ENCODE assay signal across 25 cellular contexts in the genomic region with DNA sequence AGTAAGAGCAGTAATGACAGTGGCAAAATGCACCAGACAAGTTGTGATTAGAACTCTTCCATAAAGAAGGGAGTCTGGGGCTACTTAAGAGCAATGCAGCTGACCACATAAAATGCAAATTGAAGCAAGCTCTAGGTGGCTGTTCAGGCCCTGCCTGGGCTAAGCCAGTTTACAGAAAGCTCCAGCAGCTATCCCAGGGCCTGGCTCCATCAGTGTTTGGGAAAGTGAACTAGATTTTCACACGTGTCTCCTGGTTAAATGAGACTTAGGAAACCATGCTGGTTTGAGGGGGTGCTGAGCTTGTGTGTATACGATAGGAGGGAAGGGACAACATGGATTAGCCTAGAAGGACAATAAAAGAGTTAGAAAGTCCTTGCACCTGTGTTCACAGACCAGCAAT. TPM values are rescaled to one million over a fixed set of nuclear protein-coding genes. Genes with fewer than 3 reads are reported as not detected.
DNase-seq lines count a peak whose midpoint lies in the region; ATAC-seq, FAIRE-seq and TF ChIP-seq lines count a peak whose summit lies in the region.
"Had no signal": no experiment of that assay in that cellular context is flagged by ENCODE, and none has a peak within 500 bp of the region (broad histone marks: within the 10 kb centered on the region; RNA-seq: fewer than 3 reads in every experiment).

No MANE protein-coding gene starts in this region.

- intact Hi-C loops in CD8-positive, alpha-beta T cell (cut with DNase I, micrococcal nuclease) = loop anchor here (10.0 kb wide), 2 partner anchors 92 to 898 kb away; partner anchors contain the start of gene PRKAR1A (in 1 of the 2)
- intact Hi-C loops in OCI-LY7 (cut with micrococcal nuclease; ENCODE audit: unreplicated experiment) (loop anchor here (10.0 kb wide), 1 partner anchor 752 kb away; the partner anchor contains the start of gene KCNJ2), stomach (cut with DNase I; ENCODE audit: low total_unique reads) (no loop called here)

- peaks cover 9% of the 10 kb centered on the region; the same call in 1 of the 2 replicates for H3K23me2 ChIP-seq in H1 (ENCODE audit: low read depth, low read length)

- H3K14ac ChIP-seq in H1 (ENCODE audit: insufficient read length) (no peak overlapping the region), neuronal stem cell (ENCODE audit: low read length) (no peak overlapping the region)

- CTCF ChIA-PET in CD8-positive, alpha-beta T cell (lab: Charles Lee) = interaction anchor here (1.0 to 1.4 kb wide), 2 partner anchors 11 to 17 kb away, joined by 4 to 6 read pairs; no protein-coding TSS in a partner anchor
- CTCF ChIA-PET in OCI-LY7 (lab: Charles Lee; ENCODE audit: unreplicated experiment) (interaction anchor here (1.6 kb wide), 1 partner anchor 17 kb away, joined by 11 read pairs; no protein-coding TSS in a partner anchor), H1 (lab: Charles Lee; ENCODE audit: partially characterized antibody) (interaction anchor here (0.9 to 1.8 kb wide), 8 partner anchors 12 to 755 kb away, joined by 3 to 6 read pairs (median 4); no protein-coding TSS in a partner anchor)

- H3K79me2 ChIP-seq in OCI-LY7 (ENCODE audit: insufficient read depth, low read depth, low read length) = peaks cover 18% of the 10 kb centered on the region; the same call in 1 of the 2 replicates
- H3K79me2 ChIP-seq in H1 (ENCODE audit: control insufficient read depth in 1 of 2, insufficient read depth in 2 of 2, low read length in 2 of 2) = peaks cover 0 to 24% of the 10 kb centered on the region in 2 experiments; a peak in 2 of 4 replicates

- no peaks in the 10 kb centered on the region for H3K4me1 Mint-ChIP-seq in CD8-positive, alpha-beta T cell (ENCODE audit: low read depth)
- H3K4me1 Mint-ChIP-seq: CD14-positive monocyte had no signal

- TF ChIP-seq CTCF in CD8-positive, alpha-beta T cell (IDR thresholded peaks at IDR 0.05) = no peak
- no peak for TF ChIP-seq CTCF in OCI-LY7 (conservative IDR thresholded peaks at IDR 0.05; ENCODE audit: low read length)
- TF ChIP-seq CTCF in H1 (IDR thresholded peaks at IDR 0.05; ENCODE audit: control extremely low read depth in 1 of 3, insufficient read depth in 1 of 3, low read depth in 1 of 3, low read length in 3 of 3) = no peak
- TF ChIP-seq CTCF in stomach (IDR thresholded peaks at IDR 0.05) = no peak

- no peaks in the 10 kb centered on the region for H3K9me3 ChIP-seq in CD8-positive, alpha-beta T cell (ENCODE audit: low read length)
- H3K9me3 ChIP-seq in OCI-LY7 (ENCODE audit: low read length) (no peaks in the 10 kb centered on the region), H1 (ENCODE audit: insufficient read depth in 2 of 2, low read depth in 1 of 2, low read length in 1 of 2) (no peaks in the 10 kb centered on the region), neuronal stem cell (replicated peaks in 1 of 2; ENCODE audit: control insufficient read depth in 2 of 2, insufficient read depth in 1 of 2, low read depth in 1 of 2, low read length in 2 of 2) (no peaks in the 10 kb centered on the region), stomach (no peaks in the 10 kb centered on the region)
- H3K9me3 ChIP-seq: BE2C had no signal

- peak overlapping the region; percentile 21 for H3K4ac ChIP-seq in H1 (replicated peaks; ENCODE audit: insufficient read length, low read depth, low read length)
- H3K4ac ChIP-seq in neuronal stem cell (ENCODE audit: low read length) = no peak overlapping the region

- no peak for TF ChIP-seq EP300 in H1 (IDR thresholded peaks at IDR 0.05; ENCODE audit: borderline replicate concordance in 1 of 2, low read depth in 2 of 2, low read length in 2 of 2)
- TF ChIP-seq EP300 in stomach (IDR thresholded peaks at IDR 0.05) = no peak

- no peak overlapping the region for H3K4me2 ChIP-seq in OCI-LY7 (ENCODE audit: low read length)
- H3K4me2 ChIP-seq in H1 (ENCODE audit: insufficient read depth in 1 of 2, low read depth in 2 of 2, low read length in 2 of 2) = no peak overlapping the region
- no peak overlapping the region for H3K4me2 ChIP-seq in neuronal stem cell (ENCODE audit: insufficient read depth, low read length, poor library complexity, severe bottlenecking)

- 72% methylated on average over 2 of the region's 2 CpGs; no CpG with 5 or more reads in 1 of the 2 experiments for WGBS in H1 (ENCODE audit: extremely low coverage in 1 of 2, insufficient coverage in 1 of 2, insufficient read length in 1 of 2, insufficient replicate concordance in 2 of 2, low coverage in 1 of 2, low lambda C conversion rate in 2 of 2, missing lambda C conversion rate in 1 of 2), 2 experiments
- no CpG with 5 or more reads among the region's 2 CpGs for WGBS in neuronal stem cell (ENCODE audit: extremely low coverage in 2 of 2, insufficient read length in 2 of 2, insufficient replicate concordance in 1 of 2), 2 donors
- WGBS in stomach, 5 donors = 44 to 72% (median 67%) methylated on average over 2 of the region's 2 CpGs

- H4K91ac ChIP-seq in H1 (replicated peaks; ENCODE audit: insufficient read length, low read length) = no peak overlapping the region
- no peak overlapping the region for H4K91ac ChIP-seq in neuronal stem cell (ENCODE audit: low read depth, low read length, poor library complexity)

- no peak for FAIRE-seq in H1 (lab: Jason Lieb, UNC)
- FAIRE-seq: GM12892, GM19239, RCC 7860 had no signal

- H2BK120ac ChIP-seq in H1 (replicated peaks; ENCODE audit: low read depth, low read length) = no peak overlapping the region
- no peak overlapping the region for H2BK120ac ChIP-seq in neuronal stem cell (ENCODE audit: low read depth, low read length)

- H3K18ac ChIP-seq in H1 (ENCODE audit: extremely low read depth, low read length) (no peak overlapping the region), neuronal stem cell (ENCODE audit: low read length) (no peak overlapping the region)

- H4K8ac ChIP-seq in H1 (ENCODE audit: extremely low read depth, insufficient read depth, low read length) = no peak overlapping the region
- H4K8ac ChIP-seq in neuronal stem cell (ENCODE audit: low read depth, low read length) = no peak overlapping the region

- H2BK12ac ChIP-seq in H1 (ENCODE audit: low read depth, low read length) (no peak overlapping the region), neuronal stem cell (ENCODE audit: low read length) (no peak overlapping the region)

- no peaks in the 10 kb centered on the region for H3K27me3 ChIP-seq in CD8-positive, alpha-beta T cell (ENCODE audit: insufficient read depth, low read length)
- no peaks in the 10 kb centered on the region for H3K27me3 ChIP-seq in H1 (replicated peaks in 1 of 4; ENCODE audit: control insufficient read depth in 3 of 4, extremely low read depth in 1 of 4, insufficient read depth in 3 of 4, low read length in 3 of 4)
- H3K27me3 ChIP-seq in neuronal stem cell (ENCODE audit: control insufficient read depth in 3 of 3, insufficient read depth in 3 of 3, low read depth in 1 of 3, low read length in 3 of 3) = no peaks in the 10 kb centered on the region
- H3K27me3 ChIP-seq in stomach = no peaks in the 10 kb centered on the region
- H3K27me3 ChIP-seq: BE2C had no signal

- no peak for DNase-seq in CD8-positive, alpha-beta T cell
- DNase-seq in OCI-LY7 (ENCODE audit: low spot score) (no peak), H1 (ENCODE audit: low read depth in 1 of 2, low spot score in 2 of 2) (no peak), neuronal stem cell (ENCODE audit: low spot score) (no peak), stomach (no peak)
- no peak for DNase-seq in activated T-cell treated with anti-CD3 and anti-CD28 coated beads, Interleukin-2, amount 50 U/mL, for 1 hour
- DNase-seq: 8988T, ACHN, BE2C, Calu3, DMS79 treated with DMSO at 0.1 percent for 48 hours, GF-D8, H9, NCI-H1105, NCI-H1436 treated with DMSO at 0.1 percent for 48 hours, NCI-H1930, NCI-H2107, NCI-H524, SIG-M5 had no signal

- no peak overlapping the region for H3K4me3 ChIP-seq in CD8-positive, alpha-beta T cell (ENCODE audit: low read depth, low read length)
- no peak overlapping the region for H3K4me3 ChIP-seq in OCI-LY7 (ENCODE audit: low read depth, low read length, poor library complexity, severe bottlenecking)
- no peak overlapping the region for H3K4me3 ChIP-seq in H1 (ENCODE audit: extremely low read depth in 1 of 4, insufficient read depth in 2 of 4, low read depth in 3 of 4, low read length in 4 of 4)
- no peak overlapping the region for H3K4me3 ChIP-seq in neuronal stem cell (ENCODE audit: low read length in 2 of 2)
- no peak overlapping the region for H3K4me3 ChIP-seq in stomach
- H3K4me3 ChIP-seq: SK-N-MC had no signal

- no peak overlapping the region for H3K27ac ChIP-seq in CD8-positive, alpha-beta T cell (ENCODE audit: low read depth, low read length)
- H3K27ac ChIP-seq in OCI-LY7 (ENCODE audit: low read depth, low read length, poor library complexity, severe bottlenecking) = no peak overlapping the region
- H3K27ac ChIP-seq in H1 (ENCODE audit: low read depth, low read length) = no peak overlapping the region
- H3K27ac ChIP-seq in neuronal stem cell (replicated peaks; ENCODE audit: low read length) = peak overlapping the region; percentile 47
- H3K27ac ChIP-seq in stomach = no peak overlapping the region
- H3K27ac ChIP-seq: SK-N-MC had no signal

- BruUV-seq in OCI-LY7 (replicated peaks; lab: Mats Ljungman, UMichigan) = no TSS peak

- no peaks in the 10 kb centered on the region for H3K9me3 Mint-ChIP-seq in CD8-positive, alpha-beta T cell
- H3K9me3 Mint-ChIP-seq: H9 had no signal

- no peak overlapping the region for H3K9ac ChIP-seq in H1 (replicated peaks in 1 of 4; ENCODE audit: extremely low read depth in 1 of 4, low read depth in 3 of 4, low read length in 3 of 4)
- H3K9ac ChIP-seq in neuronal stem cell (ENCODE audit: low read depth, low read length, poor library complexity) = no peak overlapping the region

- TF ChIP-seq RAD21 in H1 (IDR thresholded peaks at IDR 0.05 in 1 of 2, conservative IDR thresholded peaks at IDR 0.05 in 1 of 2; ENCODE audit: low read depth in 2 of 2, low read length in 2 of 2) = no peak

- peaks cover 15% of the 10 kb centered on the region for H3K4me1 ChIP-seq in CD8-positive, alpha-beta T cell (ENCODE audit: insufficient read depth, low read length)
- peaks cover 21% of the 10 kb centered on the region for H3K4me1 ChIP-seq in OCI-LY7 (ENCODE audit: insufficient read depth, low read length, poor library complexity, severe bottlenecking)
- peaks cover 0 to 10% (median 2%) of the 10 kb centered on the region in 4 experiments; a peak in 5 of 7 replicates for H3K4me1 ChIP-seq in H1 (replicated peaks in 1 of 4; ENCODE audit: control insufficient read depth in 3 of 4, insufficient read depth in 4 of 4, low read length in 3 of 4)
- peaks cover 9 to 10% of the 10 kb centered on the region in 2 donors for H3K4me1 ChIP-seq in neuronal stem cell (ENCODE audit: control insufficient read depth in 2 of 2, insufficient read depth in 1 of 2, low read depth in 1 of 2, low read length in 2 of 2)
- peaks cover 8 to 34% (median 26%) of the 10 kb centered on the region in 4 donors for H3K4me1 ChIP-seq in stomach
- H3K4me1 ChIP-seq: BE2C had no signal

- POLR2A ChIA-PET in CD8-positive, alpha-beta T cell (lab: Charles Lee) = interaction anchor here (1.1 kb wide), 1 partner anchor 86 kb away, joined by 3 read pairs; the partner anchor contains the start of gene ABCA5
- POLR2A ChIA-PET in OCI-LY7 (lab: Charles Lee) = interaction anchor here (0.7 to 5.6 kb wide), 8 partner anchors 8 to 178 kb away, joined by 3 to 49 read pairs (median 3); no protein-coding TSS in a partner anchor
- POLR2A ChIA-PET in H1 (lab: Charles Lee; ENCODE audit: partially characterized antibody) = interaction anchor here (0.8 to 1.0 kb wide), 2 partner anchors 8 to 55 kb away, joined by 3 read pairs; no protein-coding TSS in a partner anchor

- no peak overlapping the region for H3K56ac ChIP-seq in H1 (replicated peaks; ENCODE audit: insufficient read length, low read depth, low read length)

- TF ChIP-seq POLR2A in H1 (IDR thresholded peaks at IDR 0.05; ENCODE audit: control extremely low read depth in 1 of 2, low read depth in 2 of 2, low read length in 2 of 2) = no peak
- no peak for TF ChIP-seq POLR2A in stomach (IDR thresholded peaks at IDR 0.05)

- H4K20me1 ChIP-seq in OCI-LY7 (ENCODE audit: insufficient read depth, low read length) = no peaks in the 10 kb centered on the region
- no peaks in the 10 kb centered on the region for H4K20me1 ChIP-seq in H1 (replicated peaks in 1 of 2; ENCODE audit: control insufficient read depth in 1 of 2, insufficient read depth in 2 of 2, low read length in 2 of 2)

- H2BK15ac ChIP-seq in H1 (ENCODE audit: low read length) (no peak overlapping the region), neuronal stem cell (ENCODE audit: low read length) (no peak overlapping the region)

- H3K79me1 ChIP-seq in H1 (ENCODE audit: low read depth, low read length) = no peaks in the 10 kb centered on the region
- H3K79me1 ChIP-seq in neuronal stem cell (ENCODE audit: low read depth, low read length) = no peaks in the 10 kb centered on the region

- ATAC-seq in CD8-positive, alpha-beta T cell = no peak
- ATAC-seq in GM18907 (IDR thresholded peaks at IDR 0.05; ENCODE audit: unreplicated experiment) = no peak

- H3K36me3 ChIP-seq in CD8-positive, alpha-beta T cell (ENCODE audit: insufficient read depth, low read length) = no peaks in the 10 kb centered on the region
- H3K36me3 ChIP-seq in OCI-LY7 (ENCODE audit: insufficient read depth, low read length) (no peaks in the 10 kb centered on the region), H1 (ENCODE audit: control insufficient read depth in 2 of 4, insufficient read depth in 4 of 4, low read length in 3 of 4) (no peaks in the 10 kb centered on the region), neuronal stem cell (replicated peaks in 1 of 2; ENCODE audit: control insufficient read depth in 2 of 2, insufficient read depth in 2 of 2, low read length in 2 of 2) (no peaks in the 10 kb centered on the region), stomach (no peaks in the 10 kb centered on the region)
- H3K36me3 ChIP-seq: BE2C had no signal

- no peak overlapping the region for H2AK5ac ChIP-seq in H1 (ENCODE audit: low read depth, low read length)
- H2AK5ac ChIP-seq in neuronal stem cell (ENCODE audit: low read depth, low read length) = no peak overlapping the region

- no peaks in the 10 kb centered on the region for H3K36me3 Mint-ChIP-seq in CD8-positive, alpha-beta T cell
- H3K36me3 Mint-ChIP-seq: CD14-positive monocyte had no signal

- no peak overlapping the region for H4K5ac ChIP-seq in H1 (ENCODE audit: insufficient read length, low read depth, low read length)

- peak overlapping the region; percentile 12 for H3K27ac Mint-ChIP-seq in CD8-positive, alpha-beta T cell
- H3K27ac Mint-ChIP-seq: CD14-positive monocyte had no signal

- H2BK20ac ChIP-seq in H1 (ENCODE audit: low read length) = 0 out of 2 replicates have a peak overlapping the region, but pooled peaks have one; percentile 3

- H3K4me3 Mint-ChIP-seq in CD8-positive, alpha-beta T cell = no peak overlapping the region
- H3K4me3 Mint-ChIP-seq: CD14-positive monocyte, H9 had no signal

- H3K27me3 Mint-ChIP-seq in CD8-positive, alpha-beta T cell (ENCODE audit: low read depth) = no peaks in the 10 kb centered on the region

- no peaks in the 10 kb centered on the region for H3K9me2 ChIP-seq in OCI-LY7 (ENCODE audit: insufficient read depth, low read length)

- H2AFZ ChIP-seq in OCI-LY7 (ENCODE audit: low read length) (peak overlapping the region; percentile 5; the same call in 1 of the 2 replicates), H1 (ENCODE audit: low read length) (peak overlapping the region; percentile 61; the same call in 1 of the 2 replicates), neuronal stem cell (ENCODE audit: low read length) (peak overlapping the region; percentile 75)

- H3K23ac ChIP-seq in H1 (ENCODE audit: insufficient read length) = no peak overlapping the region
- no peak overlapping the region for H3K23ac ChIP-seq in neuronal stem cell (ENCODE audit: low read depth, low read length, poor library complexity)

- H2BK5ac ChIP-seq in H1 (ENCODE audit: low read depth, low read length) (no peak overlapping the region), neuronal stem cell (ENCODE audit: low read length) (no peak overlapping the region)

RNA-seq across cellular contexts. Expression of gene MAP2K6, which starts 2.2 kb away (rescaled TPM):
- 1 to 10 TPM; 7.1 to 8.6 TPM for total RNA-seq in CD8-positive, alpha-beta T cell
- 8.4 and 10.3 TPM in 2 replicates for total RNA-seq in OCI-LY7 (2014; rRNA removed; shearing (Covaris generic))
- total RNA-seq in OCI-LY7 (2022) = 25.2 and 27.6 TPM in 2 replicates
- total RNA-seq in H1 (2021; fragmentation: NEBNext Ultra II Directional; extraction: Animal tissue kit (Norgen Biotek cat#: 25700)) = 42.2 and 44.1 TPM in 2 replicates
- 6.7 and 11.0 TPM in 2 replicates for polyA plus RNA-seq in H1 (2011; rRNA removed)
- polyA plus RNA-seq in H1 (2011; cell fraction: cytosol; rRNA removed) = 14.2 TPM
- 10.1 TPM for polyA plus RNA-seq in H1 (2011; cell fraction: nucleus; rRNA removed)
- polyA plus RNA-seq in H1 (2012, experiment 1 of 2) = 18.1 to 22.4 TPM (median 20.9 TPM) in 4 replicates
- 1.7 TPM for polyA plus RNA-seq in H1 (2012, experiment 2 of 2)
- polyA plus RNA-seq in H1 (2013, experiment 1 of 2) = 17.1 TPM
- 15.5 TPM for polyA plus RNA-seq in H1 (2013, experiment 2 of 2)
- polyA minus RNA-seq in H1 (2011; rRNA and poly(A)+ RNA removed) = 54.7 and 71.0 TPM in 2 replicates
- polyA minus RNA-seq in H1 (2011; cell fraction: cytosol; rRNA and poly(A)+ RNA removed) = 16.1 TPM
- 31.7 TPM for polyA minus RNA-seq in H1 (2011; cell fraction: nucleus; rRNA and poly(A)+ RNA removed)
- 39.6 TPM for polyA plus RNA-seq in neuronal stem cell (2013, experiment 1 of 2)
- polyA plus RNA-seq in neuronal stem cell (2013, experiment 2 of 2) = 40.7 TPM
- 10 to 100 TPM in 3 of 5 donors, 1 to 10 TPM in 1, not detected in 1; 1.0 to 25.5 (median 12.0) TPM for total RNA-seq in stomach
- 1 to 10 TPM; 1.2 to 4.6 (median 4.1) TPM for polyA plus RNA-seq in stomach

Comparison
In these comparisons a context has a peak if more than half of its experiments do, and no peak if none do; other contexts are left out.
1. H2AFZ ChIP-seq: peak in every context shown above with its lines; median percentile 75 in neuronal stem cell; 61 in H1; 5 in OCI-LY7.